10 cellular contexts compared by ENCODE assay signal in genomic region chr6:167833396-167833763, GRCh38. TPM values are rescaled to one million over a fixed set of nuclear protein-coding genes. Genes with fewer than 3 reads are reported as not detected.
DNase-seq lines count a peak whose midpoint lies in the region; ATAC-seq, FAIRE-seq and TF ChIP-seq lines count a peak whose summit lies in the region.
"Had no signal": no experiment of that assay in that cellular context is flagged by ENCODE, and none has a peak within 500 bp of the region (broad histone marks: within the 10 kb centered on the region; RNA-seq: fewer than 3 reads in every experiment).

No MANE protein-coding gene starts in this region.

- peaks cover 1% of the 10 kb centered on the region for H3K36me3 Mint-ChIP-seq in stimulated activated effector memory CD8-positive, alpha-beta T cell treated with anti-CD3 and anti-CD28 coated beads, Interleukin-12 subunit alpha, Interleukin-12 subunit beta, amount 100 ng/mL, for 72 hours

- H3K27ac Mint-ChIP-seq in stimulated activated effector memory CD8-positive, alpha-beta T cell treated with anti-CD3 and anti-CD28 coated beads, Interleukin-12 subunit alpha, Interleukin-12 subunit beta, amount 100 ng/mL, for 72 hours: no peak overlapping the region

- ATAC-seq in HG03175 (IDR thresholded peaks at IDR 0.05; ENCODE audit: unreplicated experiment) (peak; percentile 14), K562 (peak; percentile 40), HG02970 (IDR thresholded peaks at IDR 0.05; ENCODE audit: low FRiP score, unreplicated experiment) (no peak)
- ATAC-seq in stimulated activated effector memory CD8-positive, alpha-beta T cell treated with anti-CD3 and anti-CD28 coated beads, Interleukin-12 subunit alpha, Interleukin-12 subunit beta, amount 100 ng/mL, for 72 hours: peak; percentile 49

- peak overlapping the region; percentile 50 for H3K4me3 Mint-ChIP-seq in stimulated activated effector memory CD8-positive, alpha-beta T cell treated with anti-CD3 and anti-CD28 coated beads, Interleukin-12 subunit alpha, Interleukin-12 subunit beta, amount 100 ng/mL, for 72 hours

- peaks cover 11% of the 10 kb centered on the region for H4K20me1 ChIP-seq in K562 (replicated peaks; ENCODE audit: control insufficient read depth, insufficient read depth, low read length)

- H3K4me2 ChIP-seq in K562 (ENCODE audit: insufficient read depth, low read length): peak overlapping the region; percentile 72

- TF ChIP-seq EP300 in K562 (IDR thresholded peaks at IDR 0.05; ENCODE audit: low read length): no peak

- H3K9me3 Mint-ChIP-seq in stimulated activated effector memory CD8-positive, alpha-beta T cell treated with anti-CD3 and anti-CD28 coated beads, Interleukin-12 subunit alpha, Interleukin-12 subunit beta, amount 100 ng/mL, for 72 hours: no peaks in the 10 kb centered on the region

- WGBS in K562 (ENCODE audit: insufficient coverage, low coverage, missing lambda C conversion rate): 3% methylated on average over 2 of the region's 2 CpGs

- no peak for TF ChIP-seq RAD21 in K562 (CRISPR knock-in tag; conservative IDR thresholded peaks at IDR 0.05 in 1 of 2, IDR thresholded peaks at IDR 0.05 in 1 of 2)

- H3K4me1 ChIP-seq in K562 (replicated peaks in 1 of 2; ENCODE audit: control insufficient read depth in 2 of 2, insufficient read depth in 2 of 2, low read length in 2 of 2) (peaks cover 9 to 59% of the 10 kb centered on the region in 2 experiments), A673 (ENCODE audit: insufficient read depth, low read length, poor library complexity, severe bottlenecking) (peaks cover 14% of the 10 kb centered on the region)

- H3K79me2 ChIP-seq in K562 (ENCODE audit: control insufficient read depth, insufficient read depth, low read length): peaks cover 100% of the 10 kb centered on the region

- peaks cover 26% of the 10 kb centered on the region for H3K4me1 Mint-ChIP-seq in stimulated activated effector memory CD8-positive, alpha-beta T cell treated with anti-CD3 and anti-CD28 coated beads, Interleukin-12 subunit alpha, Interleukin-12 subunit beta, amount 100 ng/mL, for 72 hours

- POLR2A ChIA-PET in K562 (lab: Yijun Ruan, JAX) (interaction anchor here (0.6 to 3.9 kb wide), 5 partner anchors 9 to 386 kb away, joined by 3 to 25 read pairs (median 3); no protein-coding TSS in a partner anchor), A673 (lab: Charles Lee; ENCODE audit: low non-redundant PET) (no interaction called here)

- no TSS peak for BruUV-seq in K562 (replicated peaks; lab: Mats Ljungman, UMichigan)
- no TSS peak for BruUV-seq in A673 (replicated peaks; lab: Mats Ljungman, UMichigan)

- no peaks in the 10 kb centered on the region for H3K27me3 ChIP-seq in K562 (ENCODE audit: control insufficient read depth in 2 of 2, insufficient read depth in 2 of 2, low read length in 2 of 2)
- H3K27me3 ChIP-seq in A673 (replicated peaks; ENCODE audit: insufficient read depth, low read depth, low read length, poor library complexity): no peaks in the 10 kb centered on the region

- H3K36me3 ChIP-seq in K562 (ENCODE audit: control insufficient read depth, insufficient read depth, low read length) (peaks cover 3% of the 10 kb centered on the region; the same call in 2 of the 3 replicates), A673 (ENCODE audit: insufficient read depth, low read length, poor library complexity, severe bottlenecking) (no peaks in the 10 kb centered on the region)

- H3K9me3 ChIP-seq in K562 (replicated peaks; ENCODE audit: control insufficient read depth, insufficient read depth, low read depth, low read length) (no peaks in the 10 kb centered on the region), A673 (ENCODE audit: low read depth, low read length, poor library complexity, severe bottlenecking) (no peaks in the 10 kb centered on the region)

- intact Hi-C loops in K562 (cut with micrococcal nuclease) (loop anchor here (2.0 kb wide), 1 partner anchor 23 kb away; no protein-coding TSS in a partner anchor), A673 (cut with micrococcal nuclease; ENCODE audit: unreplicated experiment) (no loop called here)

- in situ Hi-C loops in K562 (cut with MboI): no loop called here

- H3K27ac ChIP-seq in K562 (ENCODE audit: extremely low read depth, low read depth, low read length) (peak overlapping the region; percentile 68), A673 (ENCODE audit: low read depth, low read length, poor library complexity, severe bottlenecking) (no peak overlapping the region)

- H2AFZ ChIP-seq in K562 (ENCODE audit: low read depth, low read length): no peak overlapping the region

- TF ChIP-seq CTCF in K562 (IDR thresholded peaks at IDR 0.05 in 2 of 3, conservative IDR thresholded peaks at IDR 0.05 in 1 of 3; ENCODE audit: insufficient read depth in 2 of 3, low read depth in 1 of 3, low read length in 3 of 3) (no peak), A673 (conservative IDR thresholded peaks at IDR 0.05; ENCODE audit: low read depth, low read length) (no peak)

- CTCF ChIA-PET in K562 (lab: Yijun Ruan, JAX; ENCODE audit: low intra/inter-chr PET ratio): no interaction called here
- CTCF ChIA-PET in A673 (lab: Charles Lee): no interaction called here

- peak overlapping the region in 1 of 2 experiments; percentile 50; a peak in 2 of 4 replicates for H3K9ac ChIP-seq in K562 (ENCODE audit: insufficient read depth in 1 of 2, low read depth in 2 of 2, low read length in 2 of 2)

- H3K9me1 ChIP-seq in K562 (ENCODE audit: control insufficient read depth, insufficient read depth, low read length): peaks cover 4% of the 10 kb centered on the region

- no peak for TF ChIP-seq POLR2A in K562 (conservative IDR thresholded peaks at IDR 0.05)

- FAIRE-seq in K562 (lab: Jason Lieb, UNC): no peak
- FAIRE-seq: A204.1 had no signal

- DNase-seq in NOMO-1 treated with DMSO at 0.1 percent for 48 hours (lab: John Stamatoyannopoulos, UW; ENCODE audit: unreplicated experiment) (peak; percentile 29), NOMO-1 treated with dmso at 0.1 percent for 144 hours (lab: John Stamatoyannopoulos, UW; ENCODE audit: unreplicated experiment) (no peak), K562 (ENCODE audit: extremely low read depth in 1 of 4, low spot score in 3 of 4) (no peak), NCI-H82 (lab: John Stamatoyannopoulos, UW) (no peak), A673 (ENCODE audit: low spot score) (no peak)
- DNase-seq in stimulated activated effector memory CD8-positive, alpha-beta T cell treated with anti-CD3 and anti-CD28 coated beads, Interleukin-12 subunit alpha, Interleukin-12 subunit beta, amount 100 ng/mL, for 72 hours (ENCODE audit: low spot score in 2 of 2): no peak
- DNase-seq: NCI-H2171 had no signal

- H3K4me3 ChIP-seq in K562: no peak overlapping the region
- H3K4me3 ChIP-seq in A673 (ENCODE audit: low read depth, low read length, poor library complexity, severe bottlenecking): no peak overlapping the region

TF ChIP-seq in K562, 482 proteins besides CTCF, POLR2A, EP300 and RAD21:
- peak; percentile 60 for TF ChIP-seq PRDM10 (IDR thresholded peaks at IDR 0.05; ENCODE audit: partially characterized antibody)
- TF ChIP-seq NFE2L1 (tag; IDR thresholded peaks at IDR 0.05; ENCODE audit: borderline replicate concordance, low read depth): 0 out of 2 replicates have a peak, but pooled peaks have one; percentile 6
- TF ChIP-seq SPI1 (IDR thresholded peaks at IDR 0.05; ENCODE audit: borderline replicate concordance, low read depth, low read length): no peak

RNA-seq across cellular contexts. Expression of gene AFDN, which starts 6.7 kb away (rescaled TPM):
- total RNA-seq in K562 (2011; cell fraction: chromatin; rRNA removed; ENCODE audit: low replicate concordance): 294 and 779 TPM in 2 replicates
- total RNA-seq in K562 (2011; cell fraction: nucleolus; rRNA removed): 128 and 193 TPM in 2 replicates
- 330 and 387 TPM in 2 replicates for total RNA-seq in K562 (2011; cell fraction: nucleoplasm; rRNA removed)
- total RNA-seq in K562 (2014; rRNA removed) (91.9 and 117 TPM in 2 replicates), K562 (2014; rRNA removed; fragmentation: Illumina TruSeq; extraction: Trizol) (114 and 135 TPM in 2 replicates), K562 (2015; rRNA removed; fragmentation: Illumina TruSeq; extraction: Trizol) (111 and 112 TPM in 2 replicates), K562 (2021) (106 and 129 TPM in 2 replicates), A673 (2021) (107 and 114 TPM in 2 replicates)
- polyA plus RNA-seq in K562 (2011; rRNA removed) (95.7 and 96.7 TPM in 2 replicates), K562 (2014; fragmentation: Illumina TruSeq; extraction: Trizol) (95.0 and 105 TPM in 2 replicates), K562 (2014; fragmentation: Nextera tagmentation; extraction: Ambion mirVana) (1 to 10 TPM; 7.2 to 9.7 TPM), K562 (2014; rRNA removed) (78.9 and 96.4 TPM in 2 replicates)
- 29.3 and 38.3 TPM in 2 replicates for polyA plus RNA-seq in K562 (2011; cell fraction: cytosol; rRNA removed)
- 374 and 388 TPM in 2 replicates for polyA plus RNA-seq in K562 (2011; cell fraction: nucleus; rRNA removed)
- polyA plus RNA-seq in K562 (2012): 62.0 and 64.2 TPM in 2 replicates
- 183 and 194 TPM in 2 replicates for polyA minus RNA-seq in K562 (2011; rRNA and poly(A)+ RNA removed)
- polyA minus RNA-seq in K562 (2011; cell fraction: cytosol; rRNA and poly(A)+ RNA removed): 78.4 and 100 TPM in 2 replicates
- 234 and 345 TPM in 2 replicates for polyA minus RNA-seq in K562 (2011; cell fraction: nucleus; rRNA and poly(A)+ RNA removed)
